8 cellular contexts compared by ENCODE assay signal in the genomic region with DNA sequence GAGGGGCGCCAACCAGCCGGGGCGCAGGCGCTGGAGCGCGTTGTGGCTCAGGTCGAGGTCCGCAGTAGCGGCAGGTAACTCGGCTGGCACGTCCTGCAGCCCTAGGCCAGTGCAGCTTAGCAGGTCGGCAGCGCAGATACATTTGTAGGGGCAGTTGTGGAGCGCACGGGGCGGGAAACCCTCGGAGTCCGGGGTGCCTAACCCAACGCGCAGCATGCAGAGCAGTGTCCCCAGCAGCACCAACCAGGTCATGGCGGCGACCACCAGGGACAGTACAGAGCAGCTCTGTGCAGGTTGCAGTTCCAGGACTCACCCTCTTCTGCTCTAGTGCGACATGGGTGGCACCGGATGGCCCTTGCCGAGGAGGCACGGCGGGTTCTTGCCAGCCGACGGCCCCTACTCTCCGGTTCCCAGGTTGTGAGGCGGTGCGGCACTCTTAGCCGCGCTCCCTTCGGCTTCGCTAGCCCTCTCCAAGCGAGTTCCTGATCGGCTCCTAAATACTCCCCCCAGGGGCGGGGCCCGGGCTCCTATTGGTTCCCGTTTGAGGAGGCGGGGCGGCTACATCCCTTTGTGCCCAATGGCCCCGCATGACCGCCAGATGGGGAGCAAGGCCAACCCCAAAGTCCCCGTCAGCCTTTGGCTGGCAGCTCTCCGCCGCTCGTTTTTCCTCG. TPM values are rescaled to one million over a fixed set of nuclear protein-coding genes. Genes with fewer than 3 reads are reported as not detected.
DNase-seq lines count a peak whose midpoint lies in the region; ATAC-seq and TF ChIP-seq lines count a peak whose summit lies in the region.

Gene AMIGO3 (minus strand): TSS at position 471 of the 671 bp plus-strand sequence. CDS start 219 bp downstream, at position 252.

- ATAC-seq in GM18909 (IDR thresholded peaks at IDR 0.05; ENCODE audit: poor library complexity, unreplicated experiment) (peak; percentile 49), HG03159 (IDR thresholded peaks at IDR 0.05; ENCODE audit: unreplicated experiment) (peak; percentile 59), lung (ENCODE audit: insufficient read depth, low FRiP score) (peak; percentile 68)

- peak; percentile 36; the same call in 1 of the 2 replicates for TF ChIP-seq CTCF in AG04450 (IDR thresholded peaks at IDR 0.05; ENCODE audit: low read depth, low read length)
- peak; percentile 40 for TF ChIP-seq CTCF in lung (IDR thresholded peaks at IDR 0.05; ENCODE audit: control extremely low read depth, extremely low read depth)

- H3K27me3 ChIP-seq in AG04450 (ENCODE audit: control insufficient read depth, insufficient read depth, low read length) = no peaks in the 10 kb centered on the region
- H3K27me3 ChIP-seq in effector memory CD4-positive, alpha-beta T cell (replicated peaks; ENCODE audit: control insufficient read depth, insufficient read depth, low read length, poor library complexity, severe bottlenecking) = no peaks in the 10 kb centered on the region
- H3K27me3 ChIP-seq in lung (ENCODE audit: control insufficient read depth, insufficient read depth) = no peaks in the 10 kb centered on the region

- H3K4me1 ChIP-seq in effector memory CD4-positive, alpha-beta T cell (ENCODE audit: control insufficient read depth, insufficient read depth, low read length, poor library complexity, severe bottlenecking) = peaks cover 18% of the 10 kb centered on the region
- peaks cover 0 to 25% of the 10 kb centered on the region in 2 donors for H3K4me1 ChIP-seq in lung (ENCODE audit: control insufficient read depth in 2 of 2, insufficient read depth in 2 of 2, low read length in 2 of 2)

- peak within 1 kb of the TSS; percentile 47 for H3K27ac ChIP-seq in AG04450 (ENCODE audit: low read depth, low read length)
- peak within 1 kb of the TSS; percentile 66 for H3K27ac ChIP-seq in effector memory CD4-positive, alpha-beta T cell (ENCODE audit: insufficient read depth, low read length, poor library complexity, severe bottlenecking)
- peak within 1 kb of the TSS in 1 of 2 donors; percentile 23 for H3K27ac ChIP-seq in lung (ENCODE audit: low read depth in 1 of 2, low read length in 1 of 2)

- H3K9me3 ChIP-seq in AG04450 (ENCODE audit: control insufficient read depth, insufficient read depth, low read length) (peaks cover 12% of the 10 kb centered on the region; the same call in 1 of the 2 replicates), lung (ENCODE audit: control insufficient read depth in 2 of 2, insufficient read depth in 1 of 2, low read length in 1 of 2) (no peaks in the 10 kb centered on the region)
- no peaks in the 10 kb centered on the region for H3K9me3 ChIP-seq in effector memory CD4-positive, alpha-beta T cell (ENCODE audit: control insufficient read depth, low read length)

- POLR2A ChIA-PET in AG04450 (lab: Yijun Ruan, JAX) = interaction anchor here (0.8 to 1.0 kb wide), 2 partner anchors 48 to 180 kb away, joined by 3 read pairs; no protein-coding TSS in a partner anchor

- CTCF ChIA-PET in AG04450 (lab: Charles Lee) = interaction anchor here (0.8 to 1.5 kb wide), 3 partner anchors 83 to 120 kb away, joined by 3 to 6 read pairs (median 5); no protein-coding TSS in a partner anchor

- DNase-seq in AG04450 (ENCODE audit: low read depth, low spot score) (peak; percentile 73), NCI-H526 treated with DMSO at 0.1 percent for 48 hours (lab: John Stamatoyannopoulos, UW) (peak; percentile 84), lung (ENCODE audit: low spot score) (peak; percentile 97)
- DNase-seq in activated CD8-positive, alpha-beta memory T cell treated with anti-CD3 and anti-CD28 coated beads for 1 hour (ENCODE audit: extremely low read depth in 1 of 2, low read depth in 1 of 2) = peak; percentile 78 to 86
- DNase-seq in effector memory CD4-positive, alpha-beta T cell = peak; percentile 82 to 90 (median 90)
- DNase-seq in stimulated activated CD4-positive, alpha-beta T cell treated with anti-CD3 and anti-CD28 coated beads, TNF-alpha, amount 100 ng/mL, for 1 hour (ENCODE audit: low read depth in 3 of 3, low spot score in 1 of 3) = peak; percentile 65 to 86 (median 68)

- WGBS in lung, 2 donors = 0 to 1% methylated on average over 50 of the region's 50 CpGs

- H3K4me3 ChIP-seq in AG04450 (ENCODE audit: low read depth, low read length) (peak within 1 kb of the TSS; percentile 69), lung (peak within 1 kb of the TSS; percentile 1)
- H3K4me3 ChIP-seq in effector memory CD4-positive, alpha-beta T cell (ENCODE audit: insufficient read depth, low read depth, low read length, poor library complexity, severe bottlenecking) = peak within 1 kb of the TSS; percentile 72

- H3K36me3 ChIP-seq in effector memory CD4-positive, alpha-beta T cell (ENCODE audit: control insufficient read depth, insufficient read depth, low read length) = peaks cover 17% of the 10 kb centered on the region
- H3K36me3 ChIP-seq in lung (ENCODE audit: control insufficient read depth in 2 of 2, insufficient read depth in 2 of 2, low read length in 2 of 2) = peaks cover 0 to 22% of the 10 kb centered on the region in 2 donors

RNA-seq across cellular contexts. Expression of gene AMIGO3, which starts in this region (rescaled TPM):
- polyA plus RNA-seq in AG04450 (2011; rRNA removed) (0.11 TPM in 1 of 2 replicates, not detected in the other), lung (under 1 TPM; 0.51 to 0.63 TPM)
- not detected in 2 replicates for polyA minus RNA-seq in AG04450 (2011; rRNA and poly(A)+ RNA removed)
- total RNA-seq in lung = under 1 TPM in 1 of 2 donors, not detected in 1; 0.25 TPM

Comparison
In these comparisons a context has a peak if more than half of its experiments do, and no peak if none do; other contexts are left out.
1. Peak in DNase-seq, H3K4me3 ChIP-seq and H3K27ac ChIP-seq in AG04450; RNA of the gene not detected or under 1 TPM.
2. Peak in DNase-seq, ATAC-seq and H3K4me3 ChIP-seq in lung; RNA of the gene not detected or under 1 TPM.
3. H3K4me3 ChIP-seq: peak in every context shown above with its lines; median percentile 72 in effector memory CD4-positive, alpha-beta T cell; 69 in AG04450; 1 in lung.